In the genomic region with DNA sequence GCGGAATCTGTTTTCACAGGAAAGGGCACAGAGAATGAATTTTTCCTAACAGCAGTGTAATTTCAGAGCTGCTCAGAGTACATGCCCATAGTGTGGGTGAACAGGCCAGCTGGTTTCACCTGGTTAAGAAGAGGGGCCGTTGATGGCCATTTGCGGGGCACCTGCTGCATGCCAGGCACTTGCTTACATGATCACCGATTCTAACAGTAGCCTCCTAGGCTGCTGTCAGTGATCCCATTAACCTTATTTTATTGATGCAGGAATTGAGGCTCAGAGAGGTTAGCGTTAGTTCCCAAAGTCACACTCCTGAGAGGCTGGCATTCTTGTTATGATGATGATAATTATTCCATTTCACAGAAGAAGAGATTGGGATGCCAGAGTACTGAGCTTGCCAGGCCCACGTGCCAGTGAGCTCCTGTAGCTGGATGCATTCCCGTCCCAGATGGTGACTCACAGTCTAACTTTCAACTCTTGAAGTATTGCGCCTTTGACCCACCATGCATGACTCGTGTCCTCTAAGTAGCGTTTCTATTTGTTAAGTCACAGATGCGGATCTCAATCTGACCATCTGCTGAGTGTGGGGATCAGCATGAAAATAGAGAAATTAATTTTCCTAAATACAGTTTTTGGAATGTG, we compare ENCODE assay signal across 9 cellular contexts.
DNase-seq lines count a peak whose midpoint lies in the region; ATAC-seq and TF ChIP-seq lines count a peak whose summit lies in the region.
"Had no signal": no experiment of that assay in that cellular context is flagged by ENCODE, and none has a peak within 500 bp of the region (broad histone marks: within the 10 kb centered on the region; RNA-seq: fewer than 3 reads in every experiment).

No MANE protein-coding gene starts in this region.

- no TSS peak for BruUV-seq in A673 (replicated peaks; lab: Mats Ljungman, UMichigan)
- BruUV-seq in mammary epithelial cell (replicated peaks; lab: Mats Ljungman, UMichigan): no TSS peak

- H3K36me3 ChIP-seq in A673 (ENCODE audit: insufficient read depth, low read length, poor library complexity, severe bottlenecking) (no peaks in the 10 kb centered on the region), mammary epithelial cell (ENCODE audit: insufficient read depth, low read length) (no peaks in the 10 kb centered on the region), vagina (no peaks in the 10 kb centered on the region), ascending aorta (no peaks in the 10 kb centered on the region)

- dilution Hi-C loops in mammary epithelial cell (cut with HindIII; ENCODE audit: low sequenced_read_pairs): loop anchor here (5.0 kb wide), 1 partner anchor 44 kb away; no protein-coding TSS in a partner anchor

- no peaks in the 10 kb centered on the region for H3K79me2 ChIP-seq in mammary epithelial cell (ENCODE audit: insufficient read depth, low read length)

- POLR2A ChIA-PET in A673 (lab: Charles Lee; ENCODE audit: low non-redundant PET): no interaction called here

- no peak overlapping the region for H3K27ac ChIP-seq in A673 (ENCODE audit: low read depth, low read length, poor library complexity, severe bottlenecking)
- no peak overlapping the region for H3K27ac ChIP-seq in mammary epithelial cell (ENCODE audit: insufficient read depth, low read depth, low read length)
- no peak overlapping the region for H3K27ac ChIP-seq in vagina
- H3K27ac ChIP-seq in ascending aorta: no peak overlapping the region

- H3K27me3 ChIP-seq in A673 (replicated peaks; ENCODE audit: insufficient read depth, low read depth, low read length, poor library complexity): no peaks in the 10 kb centered on the region
- H3K27me3 ChIP-seq in mammary epithelial cell (ENCODE audit: insufficient read depth, low read length): no peaks in the 10 kb centered on the region
- no peaks in the 10 kb centered on the region for H3K27me3 ChIP-seq in vagina
- no peaks in the 10 kb centered on the region for H3K27me3 ChIP-seq in ascending aorta

- in situ Hi-C loops in mammary epithelial cell (cut with MboI; ENCODE audit: low sequenced_read_pairs in 2 of 2): no loop called here

- peak; percentile 10 for DNase-seq in A673 (ENCODE audit: low spot score)
- DNase-seq in HT1080 (ENCODE audit: low read depth): peak; percentile 93
- DNase-seq in mammary epithelial cell: peak; percentile 78
- peak; percentile 75 for DNase-seq in left kidney (ENCODE audit: low read depth, low spot score)
- DNase-seq in vagina (ENCODE audit: extremely low spot score in 2 of 2): no peak
- no peak for DNase-seq in ascending aorta (ENCODE audit: low spot score in 2 of 2)
- no peak for DNase-seq in stimulated activated CD4-positive, alpha-beta T cell treated with anti-CD3 and anti-CD28 coated beads, Interleukin-15, amount 100 ng/mL, for 24 hours
- DNase-seq: CD4-positive, alpha-beta memory T cell had no signal

- H3K4me2 ChIP-seq in mammary epithelial cell (ENCODE audit: insufficient read depth, low read depth, low read length): no peak overlapping the region

- H3K9ac ChIP-seq in mammary epithelial cell (ENCODE audit: insufficient read depth, low read length): no peak overlapping the region

- TF ChIP-seq CTCF in A673 (conservative IDR thresholded peaks at IDR 0.05; ENCODE audit: low read depth, low read length) (no peak), mammary epithelial cell (conservative IDR thresholded peaks at IDR 0.05 in 1 of 2, IDR thresholded peaks at IDR 0.05 in 1 of 2; ENCODE audit: extremely low read depth in 1 of 2, insufficient read depth in 1 of 2, low read depth in 1 of 2, low read length in 2 of 2) (no peak), vagina (IDR thresholded peaks at IDR 0.05) (no peak), ascending aorta (IDR thresholded peaks at IDR 0.05) (no peak)

- CTCF ChIA-PET in A673 (lab: Charles Lee) (no interaction called here), mammary epithelial cell (lab: Charles Lee; ENCODE audit: low non-redundant PET) (interaction anchor here (0.8 kb wide), 1 partner anchor 104 kb away, joined by 6 read pairs; no protein-coding TSS in a partner anchor)

- H3K4me3 ChIP-seq in A673 (ENCODE audit: low read depth, low read length, poor library complexity, severe bottlenecking) (no peak overlapping the region), mammary epithelial cell (replicated peaks in 1 of 3; ENCODE audit: insufficient read depth in 1 of 3, low read depth in 2 of 3, low read length in 3 of 3) (no peak overlapping the region), vagina (no peak overlapping the region), ascending aorta (no peak overlapping the region)

- H2AFZ ChIP-seq in mammary epithelial cell (ENCODE audit: low read depth, low read length): no peak overlapping the region

- no peak for TF ChIP-seq POLR2A in vagina (IDR thresholded peaks at IDR 0.05)

- H4K20me1 ChIP-seq in mammary epithelial cell (ENCODE audit: insufficient read depth, low read length): no peaks in the 10 kb centered on the region

- H3K4me1 ChIP-seq in A673 (ENCODE audit: insufficient read depth, low read length, poor library complexity, severe bottlenecking) (no peaks in the 10 kb centered on the region), mammary epithelial cell (ENCODE audit: insufficient read depth, low read length) (no peaks in the 10 kb centered on the region), vagina (no peaks in the 10 kb centered on the region), ascending aorta (no peaks in the 10 kb centered on the region)

- intact Hi-C loops in A673 (cut with micrococcal nuclease; ENCODE audit: unreplicated experiment): no loop called here
- intact Hi-C loops in mammary epithelial cell (cut with micrococcal nuclease): loop anchor here (5.0 kb wide), 1 partner anchor 104 kb away; no protein-coding TSS in a partner anchor
- intact Hi-C loops in vagina (cut with DNase I): no loop called here
- intact Hi-C loops in ascending aorta (cut with DNase I): no loop called here

- 27% methylated on average over 11 of the region's 11 CpGs for WGBS in mammary epithelial cell (ENCODE audit: low coverage, missing lambda C conversion rate)

- no peak for ATAC-seq in HG03159 (IDR thresholded peaks at IDR 0.05; ENCODE audit: unreplicated experiment)

- H3K9me3 ChIP-seq in A673 (ENCODE audit: low read depth, low read length, poor library complexity, severe bottlenecking): no peaks in the 10 kb centered on the region
- no peaks in the 10 kb centered on the region for H3K9me3 ChIP-seq in mammary epithelial cell (replicated peaks; ENCODE audit: insufficient read depth, low read length)
- no peaks in the 10 kb centered on the region for H3K9me3 ChIP-seq in vagina
- H3K9me3 ChIP-seq in ascending aorta: no peaks in the 10 kb centered on the region

Comparison
In these comparisons a context has a peak if more than half of its experiments do, and no peak if none do; other contexts are left out.
1. DNase-seq: peak in A673 (single experiment), HT1080 (single experiment), mammary epithelial cell (single experiment) and left kidney (single experiment); none in vagina (0 of 2), ascending aorta (0 of 2) and stimulated activated CD4-positive, alpha-beta T cell treated with anti-CD3 and anti-CD28 coated beads, Interleukin-15, amount 100 ng/mL, for 24 hours (single experiment).